ENCODE assay signal across 16 cellular contexts in genomic region chr12:48029811-48030650, GRCh38. TPM values are rescaled to one million over a fixed set of nuclear protein-coding genes. Genes with fewer than 3 reads are reported as not detected.
DNase-seq lines count a peak whose midpoint lies in the region; ATAC-seq and TF ChIP-seq lines count a peak whose summit lies in the region.
"Had no signal": no experiment of that assay in that cellular context is flagged by ENCODE, and none has a peak within 500 bp of the region (broad histone marks: within the 10 kb centered on the region; RNA-seq: fewer than 3 reads in every experiment).

No MANE protein-coding gene starts in this region.

- POLR2A ChIA-PET in A673 (lab: Charles Lee; ENCODE audit: low non-redundant PET) = no interaction called here

- ATAC-seq in gastroesophageal sphincter (peak; percentile 11), GM18873 (IDR thresholded peaks at IDR 0.05; ENCODE audit: low FRiP score, unreplicated experiment) (no peak)

- CTCF ChIA-PET in A673 (lab: Charles Lee) = interaction anchor here (1.3 kb wide), 1 partner anchor 66 kb away, joined by 3 read pairs; the partner anchor contains the start of gene TMEM106C

- H3K27ac ChIP-seq in A673 (ENCODE audit: low read depth, low read length, poor library complexity, severe bottlenecking) = no peak overlapping the region
- H3K27ac ChIP-seq in gastroesophageal sphincter = no peak overlapping the region
- H3K27ac ChIP-seq in esophagus squamous epithelium = no peak overlapping the region

- intact Hi-C loops in A673 (cut with micrococcal nuclease; ENCODE audit: unreplicated experiment) = no loop called here
- intact Hi-C loops in esophagus squamous epithelium (cut with DNase I) = no loop called here

- BruUV-seq in A673 (replicated peaks; lab: Mats Ljungman, UMichigan) = no TSS peak

- TF ChIP-seq POLR2A in gastroesophageal sphincter (IDR thresholded peaks at IDR 0.05) (no peak), esophagus squamous epithelium (IDR thresholded peaks at IDR 0.05) (no peak)

- H3K27me3 ChIP-seq in A673 (replicated peaks; ENCODE audit: insufficient read depth, low read depth, low read length, poor library complexity) = no peaks in the 10 kb centered on the region
- peaks cover 16% of the 10 kb centered on the region for H3K27me3 ChIP-seq in gastroesophageal sphincter
- H3K27me3 ChIP-seq in esophagus squamous epithelium = no peaks in the 10 kb centered on the region

- no peak for TF ChIP-seq EP300 in gastroesophageal sphincter (IDR thresholded peaks at IDR 0.05)

- H3K4me3 ChIP-seq in A673 (ENCODE audit: low read depth, low read length, poor library complexity, severe bottlenecking) = no peak overlapping the region
- no peak overlapping the region for H3K4me3 ChIP-seq in gastroesophageal sphincter
- no peak overlapping the region for H3K4me3 ChIP-seq in esophagus squamous epithelium
- H3K4me3 ChIP-seq: psoas muscle had no signal

- H3K36me3 ChIP-seq in A673 (ENCODE audit: insufficient read depth, low read length, poor library complexity, severe bottlenecking) (no peaks in the 10 kb centered on the region), gastroesophageal sphincter (no peaks in the 10 kb centered on the region), esophagus squamous epithelium (no peaks in the 10 kb centered on the region)

- H3K9me3 ChIP-seq in A673 (ENCODE audit: low read depth, low read length, poor library complexity, severe bottlenecking) (no peaks in the 10 kb centered on the region), gastroesophageal sphincter (no peaks in the 10 kb centered on the region), esophagus squamous epithelium (no peaks in the 10 kb centered on the region)
- H3K9me3 ChIP-seq: psoas muscle had no signal

- no peak for TF ChIP-seq CTCF in A673 (conservative IDR thresholded peaks at IDR 0.05; ENCODE audit: low read depth, low read length)
- TF ChIP-seq CTCF in gastroesophageal sphincter (IDR thresholded peaks at IDR 0.05) = no peak
- TF ChIP-seq CTCF in esophagus squamous epithelium (IDR thresholded peaks at IDR 0.05) = no peak

- DNase-seq in A673 (ENCODE audit: low spot score) (peak; percentile 24), DMS 273 (lab: John Stamatoyannopoulos, UW; ENCODE audit: unreplicated experiment) (peak; percentile 2), NOMO-1 (lab: John Stamatoyannopoulos, UW; ENCODE audit: unreplicated experiment in 2 of 2) (peak; percentile 47 to 89), NCI-H1048 (lab: John Stamatoyannopoulos, UW) (no peak), KG1 (lab: John Stamatoyannopoulos, UW) (no peak), esophagus squamous epithelium (lab: John Stamatoyannopoulos, UW) (no peak)
- DNase-seq: activated CD4-positive, alpha-beta T cell treated with anti-CD3 and anti-CD28 coated beads for 1 hour; CD4-positive, CD25-positive, alpha-beta regulatory T cell; head of caudate nucleus; NCI-H2081; psoas muscle; stimulated activated CD4-positive, alpha-beta T cell treated with anti-CD3 and anti-CD28 coated beads, Interleukin-2, amount 100 ng/mL, for 48 hours; stimulated activated naive CD4-positive, alpha-beta T cell had no signal

- WGBS in gastroesophageal sphincter (ENCODE audit: low coverage in 1 of 2), 2 donors = 20 to 51% methylated on average over 2 to 5 of the region's 8 CpGs
- 65 to 68% methylated on average over 6 to 7 of the region's 8 CpGs for WGBS in esophagus squamous epithelium, 2 donors

- H3K4me1 ChIP-seq in A673 (ENCODE audit: insufficient read depth, low read length, poor library complexity, severe bottlenecking) (no peaks in the 10 kb centered on the region), gastroesophageal sphincter (no peaks in the 10 kb centered on the region), esophagus squamous epithelium (no peaks in the 10 kb centered on the region)

RNA-seq across cellular contexts. Expression of gene COL2A1, which starts 25.8 kb away (rescaled TPM):
- total RNA-seq in A673 (2021) (0.85 and 1.3 TPM in 2 replicates), gastroesophageal sphincter (not detected), esophagus squamous epithelium (not detected)
- total RNA-seq: CD4-positive, CD25-positive, alpha-beta regulatory T cell; HT-29 had no signal

Comparison
In these comparisons a context has a peak if more than half of its experiments do, and no peak if none do; other contexts are left out.
1. DNase-seq: peak in A673 (single experiment), DMS 273 (single experiment) and NOMO-1 (2 of 2); none in NCI-H1048 (single experiment), KG1 (single experiment) and esophagus squamous epithelium (single experiment).